16 cellular contexts compared by ENCODE assay signal in the genomic region with DNA sequence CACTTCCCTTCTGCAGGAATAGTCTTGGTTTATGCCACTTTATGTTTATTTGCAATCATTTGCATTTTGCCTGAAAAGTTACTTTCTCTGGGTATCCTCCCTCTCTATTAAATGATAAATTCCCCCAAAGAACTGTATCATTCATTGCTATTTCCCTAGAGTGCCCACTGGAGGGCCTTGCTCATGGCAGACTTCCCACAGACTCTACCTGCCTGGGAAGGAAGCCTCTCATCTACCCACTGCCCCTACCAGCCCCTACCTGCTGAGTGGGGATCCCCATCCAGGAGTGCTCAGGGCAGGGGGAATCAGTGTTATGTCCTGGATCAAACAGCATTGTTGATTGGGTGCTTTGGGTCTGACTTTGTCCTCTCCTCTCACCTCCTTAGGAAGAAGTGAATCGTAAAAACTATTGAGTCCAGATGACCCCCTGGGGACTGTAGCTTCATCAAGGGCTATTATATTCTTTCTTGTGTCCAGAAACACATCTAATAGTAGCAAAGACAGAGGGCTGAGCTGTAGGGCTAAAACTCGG. TPM values are rescaled to one million over a fixed set of nuclear protein-coding genes. Genes with fewer than 3 reads are reported as not detected.
DNase-seq lines count a peak whose midpoint lies in the region; ATAC-seq, FAIRE-seq and TF ChIP-seq lines count a peak whose summit lies in the region.
"Had no signal": no experiment of that assay in that cellular context is flagged by ENCODE, and none has a peak within 500 bp of the region (broad histone marks: within the 10 kb centered on the region; RNA-seq: fewer than 3 reads in every experiment).

No MANE protein-coding gene starts in this region.

- H3K9me2 ChIP-seq in MM.1S (replicated peaks; ENCODE audit: insufficient read depth, low read length) (no peaks in the 10 kb centered on the region), neural cell (ENCODE audit: insufficient read depth, low read length) (no peaks in the 10 kb centered on the region)

- H3K9me1 ChIP-seq in K562 (ENCODE audit: control insufficient read depth, insufficient read depth, low read length), result no peaks in the 10 kb centered on the region

- no peak overlapping the region for H3K9ac ChIP-seq in MM.1S (ENCODE audit: low read length)
- peak overlapping the region in 1 of 2 experiments; percentile 14; a peak in 2 of 4 replicates for H3K9ac ChIP-seq in K562 (ENCODE audit: insufficient read depth in 1 of 2, low read depth in 2 of 2, low read length in 2 of 2)
- H3K9ac ChIP-seq in neural cell (ENCODE audit: low read length), result no peak overlapping the region

- H2AFZ ChIP-seq in MM.1S (ENCODE audit: low read length) (peak overlapping the region; percentile 36; the same call in 1 of the 2 replicates), K562 (ENCODE audit: low read depth, low read length) (peak overlapping the region; percentile 86), neural cell (ENCODE audit: low read depth, low read length) (no peak overlapping the region)

- BruUV-seq in K562 (replicated peaks; lab: Mats Ljungman, UMichigan), result no TSS peak

- FAIRE-seq in K562 (lab: Jason Lieb, UNC), result no peak

- peak in 1 of 2 experiments; percentile 20; a peak in 1 of 4 replicates for TF ChIP-seq RAD21 in K562 (CRISPR knock-in tag; conservative IDR thresholded peaks at IDR 0.05 in 1 of 2, IDR thresholded peaks at IDR 0.05 in 1 of 2)
- TF ChIP-seq RAD21 in neural cell (conservative IDR thresholded peaks at IDR 0.05), result no peak

- H3K36me3 ChIP-seq in GM06990 (ENCODE audit: control insufficient read depth, insufficient read depth, low read length) (no peaks in the 10 kb centered on the region), MM.1S (replicated peaks; ENCODE audit: insufficient read depth, low read length) (no peaks in the 10 kb centered on the region), K562 (ENCODE audit: control insufficient read depth, insufficient read depth, low read length) (no peaks in the 10 kb centered on the region), neural cell (ENCODE audit: insufficient read depth, low read length) (no peaks in the 10 kb centered on the region), brain microvascular endothelial cell (replicated peaks) (no peaks in the 10 kb centered on the region)
- H3K36me3 ChIP-seq: colonic mucosa, left lung had no signal

- DNase-seq in GM06990 (ENCODE audit: extremely low read depth, insufficient read length), result no peak
- DNase-seq in MM.1S, result no peak
- DNase-seq in K562 (ENCODE audit: extremely low read depth in 1 of 4, low spot score in 3 of 4), result peak in 1 of 4 experiments; percentile 38
- DNase-seq in occipital lobe (lab: John Stamatoyannopoulos, UW), result no peak
- DNase-seq in brain microvascular endothelial cell, result no peak
- DNase-seq: activated CD8-positive, alpha-beta T cell treated with anti-CD3 and anti-CD28 coated beads for 36 hours; CD4-positive, alpha-beta memory T cell; colonic mucosa; GF-D8; left lung; psoas muscle had no signal

- POLR2A ChIA-PET in K562 (lab: Yijun Ruan, JAX), result interaction anchor here (1.0 to 2.2 kb wide), 8 partner anchors 9 to 23 kb away, joined by 3 to 8 read pairs (median 6); no protein-coding TSS in a partner anchor

- H3F3A ChIP-seq in MM.1S (ENCODE audit: insufficient read depth, low read length), result no peaks in the 10 kb centered on the region
- no peaks in the 10 kb centered on the region for H3F3A ChIP-seq in neural cell (ENCODE audit: insufficient read depth, low read length, poor library complexity, severe bottlenecking)

- TF ChIP-seq CTCF in GM06990 (IDR thresholded peaks at IDR 0.05; ENCODE audit: insufficient read depth, low read length, poor library complexity, severe bottlenecking) (peak; percentile 17), MM.1S (IDR thresholded peaks at IDR 0.05; ENCODE audit: low read length) (peak; percentile 32), K562 (IDR thresholded peaks at IDR 0.05 in 2 of 3, conservative IDR thresholded peaks at IDR 0.05 in 1 of 3; ENCODE audit: insufficient read depth in 2 of 3, low read depth in 1 of 3, low read length in 3 of 3) (peak; percentile 38 to 61 (median 53); a peak in 5 of 6 replicates), neural cell (IDR thresholded peaks at IDR 0.05; ENCODE audit: poor library complexity, severe bottlenecking) (peak; percentile 26), brain microvascular endothelial cell (IDR thresholded peaks at IDR 0.05; ENCODE audit: low read depth, low read length, missing control alignments) (no peak)

- TF ChIP-seq POLR2A in K562 (conservative IDR thresholded peaks at IDR 0.05), result no peak

- H3K4me2 ChIP-seq in MM.1S (ENCODE audit: low read depth, low read length) (no peak overlapping the region), K562 (ENCODE audit: insufficient read depth, low read length) (peak overlapping the region; percentile 63; the same call in 1 of the 2 replicates), neural cell (ENCODE audit: low read length) (no peak overlapping the region)

- H3K79me2 ChIP-seq in MM.1S (ENCODE audit: low read length), result no peaks in the 10 kb centered on the region
- no peaks in the 10 kb centered on the region for H3K79me2 ChIP-seq in K562 (ENCODE audit: control insufficient read depth, insufficient read depth, low read length)
- H3K79me2 ChIP-seq in neural cell (replicated peaks; ENCODE audit: insufficient read depth, low read length), result no peaks in the 10 kb centered on the region

- WGBS in K562 (ENCODE audit: insufficient coverage, low coverage, missing lambda C conversion rate), result 46% methylated on average over 2 of the region's 2 CpGs

- CTCF ChIA-PET in K562 (lab: Yijun Ruan, JAX; ENCODE audit: low intra/inter-chr PET ratio), result no interaction called here

- H3K4me3 ChIP-seq in GM06990 (replicated peaks; ENCODE audit: low read depth, low read length), result no peak overlapping the region
- H3K4me3 ChIP-seq in MM.1S (ENCODE audit: low read length), result no peak overlapping the region
- H3K4me3 ChIP-seq in K562, result no peak overlapping the region
- no peak overlapping the region for H3K4me3 ChIP-seq in neural cell (ENCODE audit: low read length)
- no peak overlapping the region for H3K4me3 ChIP-seq in brain microvascular endothelial cell (ENCODE audit: low read depth, low read length)
- H3K4me3 ChIP-seq: colonic mucosa, left lung, psoas muscle, SK-N-MC had no signal

- in situ Hi-C loops in K562 (cut with MboI), result no loop called here
- in situ Hi-C loops in brain microvascular endothelial cell (cut with HindIII; ENCODE audit: low pct_ligation_motif_present, low sequenced_read_pairs), result no loop called here

- H4K20me1 ChIP-seq in MM.1S (ENCODE audit: insufficient read depth, low read length), result no peaks in the 10 kb centered on the region
- H4K20me1 ChIP-seq in K562 (replicated peaks; ENCODE audit: control insufficient read depth, insufficient read depth, low read length), result no peaks in the 10 kb centered on the region
- no peaks in the 10 kb centered on the region for H4K20me1 ChIP-seq in neural cell (ENCODE audit: insufficient read depth)

- H3K9me3 ChIP-seq in MM.1S (replicated peaks; ENCODE audit: insufficient read depth, low read length), result no peaks in the 10 kb centered on the region
- H3K9me3 ChIP-seq in K562 (replicated peaks; ENCODE audit: control insufficient read depth, insufficient read depth, low read depth, low read length), result no peaks in the 10 kb centered on the region
- H3K9me3 ChIP-seq in neural cell (ENCODE audit: low read length), result no peaks in the 10 kb centered on the region
- H3K9me3 ChIP-seq: colonic mucosa, left lung, psoas muscle had no signal

- H3K27me3 ChIP-seq in GM06990 (replicated peaks; ENCODE audit: control insufficient read depth, insufficient read depth, low read length), result peaks cover 1% of the 10 kb centered on the region
- no peaks in the 10 kb centered on the region for H3K27me3 ChIP-seq in MM.1S (replicated peaks; ENCODE audit: insufficient read depth, low read length)
- no peaks in the 10 kb centered on the region for H3K27me3 ChIP-seq in K562 (ENCODE audit: control insufficient read depth in 2 of 2, insufficient read depth in 2 of 2, low read length in 2 of 2)
- H3K27me3 ChIP-seq in neural cell (ENCODE audit: insufficient read depth, low read depth, low read length), result no peaks in the 10 kb centered on the region
- peaks cover 6% of the 10 kb centered on the region for H3K27me3 ChIP-seq in brain microvascular endothelial cell (replicated peaks)
- H3K27me3 ChIP-seq: colonic mucosa had no signal

- H3K4me1 ChIP-seq in MM.1S (ENCODE audit: low read length) (peaks cover 9% of the 10 kb centered on the region), K562 (replicated peaks in 1 of 2; ENCODE audit: control insufficient read depth in 2 of 2, insufficient read depth in 2 of 2, low read length in 2 of 2) (peaks cover 20 to 42% of the 10 kb centered on the region in 2 experiments)
- H3K4me1 ChIP-seq: colonic mucosa, left lung, psoas muscle had no signal

- H3K27ac ChIP-seq in MM.1S (ENCODE audit: low read length) (no peak overlapping the region), K562 (ENCODE audit: extremely low read depth, low read depth, low read length) (peak overlapping the region; percentile 64), neural cell (ENCODE audit: low read length) (no peak overlapping the region), brain microvascular endothelial cell (no peak overlapping the region)
- H3K27ac ChIP-seq: colonic mucosa, left lung, psoas muscle, SK-N-MC had no signal

- intact Hi-C loops in K562 (cut with micrococcal nuclease), result loop anchor here (2.0 kb wide), 1 partner anchor 14 kb away; no protein-coding TSS in a partner anchor

- TF ChIP-seq EP300 in K562 (IDR thresholded peaks at IDR 0.05; ENCODE audit: low read length) (no peak), neural cell (conservative IDR thresholded peaks at IDR 0.05; ENCODE audit: poor library complexity, severe bottlenecking) (no peak)

- ATAC-seq in K562 (peak; percentile 68), GM21737 (IDR thresholded peaks at IDR 0.05; ENCODE audit: unreplicated experiment) (no peak)
- ATAC-seq: activated CD8-positive, alpha-beta T cell treated with anti-CD3 and anti-CD28 coated beads for 36 hours; left lung; psoas muscle had no signal

RNA-seq across cellular contexts. Expression of gene LRRN2, which starts 6.8 kb away (rescaled TPM):
- total RNA-seq in K562 (2011; cell fraction: chromatin; rRNA removed; ENCODE audit: low replicate concordance), result 0.09 TPM in 1 of 2 replicates, not detected in the other
- total RNA-seq in K562 (2011; cell fraction: nucleolus; rRNA removed), result 0.17 TPM in 1 of 2 replicates, not detected in the other
- total RNA-seq in K562 (2011; cell fraction: nucleoplasm; rRNA removed), result not detected in 2 replicates
- total RNA-seq in K562 (2014; rRNA removed) (0.05 TPM in 1 of 2 replicates, not detected in the other), K562 (2014; rRNA removed; fragmentation: Illumina TruSeq; extraction: Trizol) (not detected in 2 replicates), K562 (2015; rRNA removed; fragmentation: Illumina TruSeq; extraction: Trizol) (not detected in 2 replicates), K562 (2021) (not detected in 2 replicates), occipital lobe (12.8 TPM)
- polyA plus RNA-seq in K562 (2011; rRNA removed) (not detected in 2 replicates), K562 (2014; fragmentation: Illumina TruSeq; extraction: Trizol) (0.06 TPM in 1 of 2 replicates, not detected in the other), K562 (2014; fragmentation: Nextera tagmentation; extraction: Ambion mirVana) (not detected), K562 (2014; rRNA removed) (not detected in 2 replicates), neural cell (3.3 and 5.2 TPM in 2 replicates)
- 0.36 TPM in 1 of 2 replicates, not detected in the other for polyA plus RNA-seq in K562 (2011; cell fraction: cytosol; rRNA removed)
- polyA plus RNA-seq in K562 (2011; cell fraction: nucleus; rRNA removed), result not detected in 2 replicates
- polyA plus RNA-seq in K562 (2012), result 0.03 and 0.08 TPM in 2 replicates
- polyA minus RNA-seq in K562 (2011; rRNA and poly(A)+ RNA removed), result not detected in 2 replicates
- not detected in 2 replicates for polyA minus RNA-seq in K562 (2011; cell fraction: cytosol; rRNA and poly(A)+ RNA removed)
- not detected in 2 replicates for polyA minus RNA-seq in K562 (2011; cell fraction: nucleus; rRNA and poly(A)+ RNA removed)
- polyA minus RNA-seq in neural cell, result 8.3 and 9.0 TPM in 2 replicates
- total RNA-seq: activated CD8-positive, alpha-beta T cell treated with anti-CD3 and anti-CD28 coated beads for 36 hours; activated T-helper 2 cell treated with anti-CD3 and anti-CD28 coated beads, Interferon-gamma antibody, Interleukin-2, Interleukin-4, amounts not matched to agents 10 μg/mL and 5 μg/mL and 100 μg/mL, durations not matched to agents 14 hours and 24 hours and 36 hours; CD4-positive, alpha-beta memory T cell had no signal
- polyA plus RNA-seq: aorta; CD4-positive, alpha-beta memory T cell had no signal

Comparison
In these comparisons a context has a peak if more than half of its experiments do, and no peak if none do; other contexts are left out.
1. RNA of gene LRRN2, which starts 6.8 kb away (total RNA-seq): 12.8 TPM in occipital lobe (single experiment); 0.05 to 0.17 TPM in K562; every median in the first group is over 10 times any median in the second.